ENCODE assay signal across 14 cellular contexts in genomic region chr1:36359383-36359782, GRCh38. TPM values are rescaled to one million over a fixed set of nuclear protein-coding genes. Genes with fewer than 3 reads are reported as not detected.
DNase-seq lines count a peak whose midpoint lies in the region; ATAC-seq and TF ChIP-seq lines count a peak whose summit lies in the region.
"Had no signal": no experiment of that assay in that cellular context is flagged by ENCODE, and none has a peak within 500 bp of the region (broad histone marks: within the 10 kb centered on the region; RNA-seq: fewer than 3 reads in every experiment).

No MANE protein-coding gene starts in this region.

- WGBS in esophagus, 2 donors, result 90 to 94% methylated on average over 5 of the region's 5 CpGs
- 60 to 81% methylated on average over 5 of the region's 5 CpGs for WGBS in testis, 2 donors

- TF ChIP-seq CTCF in testis (IDR thresholded peaks at IDR 0.05), result no peak

- no peak for TF ChIP-seq POLR2A in testis (IDR thresholded peaks at IDR 0.05)

- no peaks in the 10 kb centered on the region for H3K9me3 Mint-ChIP-seq in activated T-cell treated with anti-CD3 and anti-CD28 coated beads, Interleukin-2, amount 50 U/mL, for 72 hours
- no peaks in the 10 kb centered on the region for H3K9me3 Mint-ChIP-seq in T-cell

- H3K9me3 ChIP-seq in esophagus (ENCODE audit: control insufficient read depth in 2 of 2, insufficient read depth in 1 of 2, low read depth in 1 of 2, low read length in 1 of 2) (no peaks in the 10 kb centered on the region), testis (no peaks in the 10 kb centered on the region)
- H3K9me3 ChIP-seq: MG63, prostate gland had no signal

- peak overlapping the region; percentile 31 for H3K27ac Mint-ChIP-seq in activated T-cell treated with anti-CD3 and anti-CD28 coated beads, Interleukin-2, amount 50 U/mL, for 72 hours
- peak overlapping the region; percentile 88 to 94 for H3K27ac Mint-ChIP-seq in T-cell

- H3K4me3 ChIP-seq in esophagus (ENCODE audit: low read depth in 1 of 2, low read length in 2 of 2) (no peak overlapping the region), testis (no peak overlapping the region)
- H3K4me3 ChIP-seq: MG63, prostate gland had no signal

- CTCF ChIA-PET in T-cell (lab: Charles Lee), result no interaction called here

- POLR2A ChIA-PET in T-cell (lab: Charles Lee), result interaction anchor here in 1 of 2 donors (0.5 kb wide), 1 partner anchor 9 kb away, joined by 3 read pairs; no protein-coding TSS in a partner anchor

- DNase-seq in activated T-cell treated with anti-CD3 and anti-CD28 coated beads, Interleukin-2, amount 50 U/mL, for 72 hours, result no peak
- no peak for DNase-seq in activated T-cell treated with anti-CD3 and anti-CD28 coated beads for 4 hours
- DNase-seq in T-cell, result no peak
- peak; percentile 27 for DNase-seq in testis
- DNase-seq in iPS-NIHi7 (ENCODE audit: extremely low spot score), result no peak
- no peak for DNase-seq in NCI-H1436 (lab: John Stamatoyannopoulos, UW)
- DNase-seq in glomerular visceral epithelial cell (ENCODE audit: extremely low spot score), result no peak
- DNase-seq: aorta, midbrain had no signal

- H3K27ac ChIP-seq in esophagus (ENCODE audit: low read depth in 2 of 2, low read length in 1 of 2) (peak overlapping the region; percentile 59 to 90), testis (no peak overlapping the region)
- H3K27ac ChIP-seq: prostate gland had no signal

- ATAC-seq in activated T-cell treated with anti-CD3 and anti-CD28 coated beads, Interleukin-2, amount 50 U/mL, for 72 hours (replicated peaks in 1 of 2), result no peak
- ATAC-seq in T-cell (replicated peaks in 1 of 4), result no peak
- ATAC-seq: Panc1 had no signal

- H3K36me3 Mint-ChIP-seq in activated T-cell treated with anti-CD3 and anti-CD28 coated beads, Interleukin-2, amount 50 U/mL, for 72 hours (ENCODE audit: insufficient read depth in 2 of 2), result peaks cover 9 to 23% of the 10 kb centered on the region in 2 donors
- peaks cover 38% of the 10 kb centered on the region for H3K36me3 Mint-ChIP-seq in T-cell

- peaks cover 13% of the 10 kb centered on the region for H3K4me1 Mint-ChIP-seq in activated T-cell treated with anti-CD3 and anti-CD28 coated beads, Interleukin-2, amount 50 U/mL, for 72 hours (ENCODE audit: low read depth)
- H3K4me1 Mint-ChIP-seq in T-cell, result peaks cover 7 to 26% (median 12%) of the 10 kb centered on the region in 3 donors

- H3K4me1 ChIP-seq in esophagus (ENCODE audit: control insufficient read depth in 2 of 2, insufficient read depth in 2 of 2, low read length in 1 of 2), result no peaks in the 10 kb centered on the region
- H3K4me1 ChIP-seq in testis, result peaks cover 11% of the 10 kb centered on the region
- H3K4me1 ChIP-seq: prostate gland had no signal

- H3K27me3 ChIP-seq in esophagus (ENCODE audit: control insufficient read depth in 1 of 2, insufficient read depth in 2 of 2, low read length in 2 of 2), result no peaks in the 10 kb centered on the region
- no peaks in the 10 kb centered on the region for H3K27me3 ChIP-seq in testis
- H3K27me3 ChIP-seq: MG63 had no signal

- H3K36me3 ChIP-seq in esophagus (ENCODE audit: control insufficient read depth in 2 of 2, insufficient read depth in 2 of 2, low read length in 1 of 2) (peaks cover 24 to 37% of the 10 kb centered on the region in 2 donors), testis (ENCODE audit: low read depth, missing control alignments) (no peaks in the 10 kb centered on the region)

- intact Hi-C loops in testis (cut with DNase I; ENCODE audit: low total_unique reads), result no loop called here

- peak overlapping the region in 1 of 2 donors; percentile 2 for H3K4me3 Mint-ChIP-seq in activated T-cell treated with anti-CD3 and anti-CD28 coated beads, Interleukin-2, amount 50 U/mL, for 72 hours
- peak overlapping the region in 1 of 3 donors; percentile 37 for H3K4me3 Mint-ChIP-seq in T-cell

- no peaks in the 10 kb centered on the region for H3K27me3 Mint-ChIP-seq in activated T-cell treated with anti-CD3 and anti-CD28 coated beads, Interleukin-2, amount 50 U/mL, for 72 hours (ENCODE audit: low read depth)
- H3K27me3 Mint-ChIP-seq in T-cell, result no peaks in the 10 kb centered on the region

RNA-seq across cellular contexts. Expression of gene STK40, which starts 26.3 kb away (rescaled TPM):
- total RNA-seq in activated T-cell treated with anti-CD3 and anti-CD28 coated beads, Interleukin-2, amount 50 U/mL, for 72 hours, result 10 to 100 TPM; 56.1 to 63.5 TPM
- 10 to 100 TPM; 29.6 to 71.1 (median 56.7) TPM for total RNA-seq in T-cell
- 10 to 100 TPM; 33.9 to 34.5 TPM for polyA plus RNA-seq in esophagus
- 100 to 1,000 TPM; 140 to 159 TPM for total RNA-seq in testis
- polyA plus RNA-seq in testis (ENCODE audit: insufficient read depth, low read depth, low replicate concordance), result 126 TPM

RNA-seq across cellular contexts. Expression of gene EVA1B, which starts 35.9 kb away (rescaled TPM):
- total RNA-seq in activated T-cell treated with anti-CD3 and anti-CD28 coated beads, Interleukin-2, amount 50 U/mL, for 72 hours, result 1 to 10 TPM; 8.0 to 9.4 TPM
- total RNA-seq in T-cell, result 1 to 10 TPM; 2.0 to 8.1 (median 5.6) TPM
- 1 to 10 TPM; 6.1 to 9.3 TPM for polyA plus RNA-seq in esophagus
- 10 to 100 TPM in 1 of 2 donors, 1 to 10 TPM in 1; 9.1 to 19.4 TPM for total RNA-seq in testis
- polyA plus RNA-seq in testis (ENCODE audit: insufficient read depth, low read depth, low replicate concordance), result 9.6 TPM

RNA-seq across cellular contexts. Expression of gene LSM10, which starts 38.3 kb away (rescaled TPM):
- total RNA-seq in activated T-cell treated with anti-CD3 and anti-CD28 coated beads, Interleukin-2, amount 50 U/mL, for 72 hours, result 10 to 100 TPM; 56.5 to 66.2 TPM
- total RNA-seq in T-cell, result 10 to 100 TPM; 26.2 to 59.9 (median 55.4) TPM
- polyA plus RNA-seq in esophagus, result 10 to 100 TPM; 16.8 to 30.7 TPM
- total RNA-seq in testis, result 100 to 1,000 TPM in 1 of 2 donors, 10 to 100 TPM in 1; 73.6 to 106 TPM
- 69.1 TPM for polyA plus RNA-seq in testis (ENCODE audit: insufficient read depth, low read depth, low replicate concordance)

RNA-seq across cellular contexts. Expression of gene SH3D21, which starts 53.2 kb away (rescaled TPM):
- total RNA-seq in activated T-cell treated with anti-CD3 and anti-CD28 coated beads, Interleukin-2, amount 50 U/mL, for 72 hours, result 10 to 100 TPM in 1 of 2 donors, 1 to 10 TPM in 1; 8.1 to 16.3 TPM
- 1 to 10 TPM; 2.2 to 3.7 (median 2.8) TPM for total RNA-seq in T-cell
- polyA plus RNA-seq in esophagus, result 10 to 100 TPM in 1 of 2 donors, 1 to 10 TPM in 1; 3.9 to 15.6 TPM
- 10 to 100 TPM in 1 of 2 donors, 1 to 10 TPM in 1; 6.8 to 12.8 TPM for total RNA-seq in testis
- polyA plus RNA-seq in testis (ENCODE audit: insufficient read depth, low read depth, low replicate concordance), result 14.9 TPM
- total RNA-seq: H4 had no signal

Comparison
In these comparisons a context has a peak if more than half of its experiments do, and no peak if none do; other contexts are left out.
1. H3K27ac ChIP-seq: peak in esophagus (2 of 2); none in testis (0 of 2).